In genomic region chrX:21438792-21439191, GRCh38 we compare ENCODE assay signal across 9 cellular contexts.
DNase-seq lines count a peak whose midpoint lies in the region; ATAC-seq and TF ChIP-seq lines count a peak whose summit lies in the region.
"Had no signal": no experiment of that assay in that cellular context is flagged by ENCODE, and none has a peak within 500 bp of the region (broad histone marks: within the 10 kb centered on the region; RNA-seq: fewer than 3 reads in every experiment).

No MANE protein-coding gene starts in this region.

- ATAC-seq in GM18508 (IDR thresholded peaks at IDR 0.05; ENCODE audit: insufficient read depth, unreplicated experiment) (peak; percentile 99), GM21737 (IDR thresholded peaks at IDR 0.05; ENCODE audit: unreplicated experiment) (peak; percentile 95)

- H3K4me3 ChIP-seq in fibroblast of villous mesenchyme (ENCODE audit: low read depth, low read length) = no peak overlapping the region

- peak; percentile 3 for DNase-seq in KG1 (lab: John Stamatoyannopoulos, UW)
- DNase-seq in fibroblast of villous mesenchyme (ENCODE audit: low read depth) = peak; percentile 3
- no peak for DNase-seq in iPS-NIHi11 (ENCODE audit: low spot score)
- DNase-seq in activated effector memory CD4-positive, alpha-beta T cell treated with anti-CD3 and anti-CD28 coated beads, Interleukin-2, amount 50 U/mL, for 16 hours = no peak
- no peak for DNase-seq in hippocampal formation (lab: John Stamatoyannopoulos, UW)
- no peak for DNase-seq in anterior cingulate cortex (lab: John Stamatoyannopoulos, UW)
- DNase-seq: GOT3 had no signal

- TF ChIP-seq CTCF in fibroblast of villous mesenchyme (IDR thresholded peaks at IDR 0.05; ENCODE audit: insufficient read depth, low read depth, low read length) = no peak

Comparison
In these comparisons a context has a peak if more than half of its experiments do, and no peak if none do; other contexts are left out.
1. DNase-seq: peak in KG1 (single experiment) and fibroblast of villous mesenchyme (single experiment); none in iPS-NIHi11 (single experiment), activated effector memory CD4-positive, alpha-beta T cell treated with anti-CD3 and anti-CD28 coated beads, Interleukin-2, amount 50 U/mL, for 16 hours (single experiment), hippocampal formation (0 of 2) and anterior cingulate cortex (0 of 58).